Comparison of ENCODE assay signal across 8 cellular contexts in the genomic region with DNA sequence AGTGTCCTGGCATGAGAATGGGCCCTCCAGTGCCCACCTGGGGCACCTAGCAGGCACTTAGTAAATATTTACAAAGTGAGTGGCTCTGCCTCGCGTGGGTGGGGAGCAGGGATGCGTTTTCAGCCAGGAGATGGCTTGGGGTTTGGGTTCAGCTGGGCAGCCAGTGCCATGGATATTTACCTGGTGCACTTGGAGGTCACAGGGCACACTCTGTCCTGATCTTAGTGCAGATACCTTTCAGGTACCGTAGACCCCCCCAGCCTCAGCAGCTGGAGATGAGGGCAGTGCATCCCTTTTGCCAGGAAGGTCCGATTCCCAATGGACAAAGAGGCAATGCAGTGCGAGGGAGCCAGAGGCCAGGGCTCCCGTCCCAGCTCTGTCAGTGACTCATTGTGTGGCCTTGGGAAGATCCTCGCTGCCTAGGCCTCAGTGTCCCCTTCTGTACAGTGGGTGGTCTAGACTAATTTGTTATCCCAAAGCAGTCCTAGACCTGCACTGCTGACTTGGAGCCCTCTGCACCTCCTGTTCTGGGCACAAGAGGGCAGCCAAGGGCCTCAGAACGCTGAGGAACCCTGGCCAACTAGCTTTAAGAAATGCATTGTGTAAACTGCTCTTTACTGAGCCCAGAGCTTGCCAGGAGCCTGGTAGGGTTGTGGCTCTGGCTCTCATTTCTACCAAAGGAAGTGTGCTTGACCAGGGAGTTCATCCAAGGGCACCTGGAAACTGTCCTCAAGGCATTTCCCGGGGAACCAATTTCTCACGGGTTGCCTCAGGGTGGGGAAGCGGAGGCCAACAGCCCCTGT. TPM values are rescaled to one million over a fixed set of nuclear protein-coding genes. Genes with fewer than 3 reads are reported as not detected.
DNase-seq lines count a peak whose midpoint lies in the region; ATAC-seq and TF ChIP-seq lines count a peak whose summit lies in the region.

No MANE protein-coding gene starts in this region.

- no peaks in the 10 kb centered on the region for H3K9me1 ChIP-seq in IMR-90 (ENCODE audit: insufficient read depth, low read length)

- H2BK5ac ChIP-seq in IMR-90 (ENCODE audit: low read depth, low read length, poor library complexity, severe bottlenecking) = no peak overlapping the region

- no peak overlapping the region for H2BK120ac ChIP-seq in IMR-90 (ENCODE audit: low read depth, low read length)

- no peak overlapping the region for H3K4me3 ChIP-seq in IMR-90 (ENCODE audit: insufficient read depth, low read depth, low read length)
- no peak overlapping the region for H3K4me3 ChIP-seq in osteoblast (ENCODE audit: insufficient read depth, low read length)
- no peak overlapping the region for H3K4me3 ChIP-seq in thoracic aorta

- CTCF ChIA-PET in IMR-90 (lab: Yijun Ruan, JAX) (interaction anchor here (0.5 to 3.2 kb wide), 11 partner anchors 10 to 162 kb away, joined by 3 to 86 read pairs (median 5); a partner anchor contains a TSS), RWPE1 (lab: Yijun Ruan, JAX) (interaction anchor here (0.6 to 3.2 kb wide), 13 partner anchors 9 to 850 kb away, joined by 3 to 54 read pairs (median 3); a partner anchor contains a TSS)

- TF ChIP-seq POLR2A in IMR-90 (IDR thresholded peaks at IDR 0.05; ENCODE audit: low read depth, low read length) = peak; percentile 60; the same call in 1 of the 2 replicates

- POLR2A ChIA-PET in IMR-90 (lab: Charles Lee; ENCODE audit: unreplicated experiment) = no interaction called here
- POLR2A ChIA-PET in RWPE1 (lab: Yijun Ruan, JAX; ENCODE audit: low non-redundant PET) = no interaction called here

- peaks cover 2% of the 10 kb centered on the region; the same call in 1 of the 2 replicates for H3K36me3 ChIP-seq in IMR-90 (ENCODE audit: control insufficient read depth, insufficient read depth, low read length)
- no peaks in the 10 kb centered on the region for H3K36me3 ChIP-seq in osteoblast (ENCODE audit: insufficient read depth, low read length)
- H3K36me3 ChIP-seq in thoracic aorta = no peaks in the 10 kb centered on the region

- in situ Hi-C loops in IMR-90 (cut with MboI; ENCODE audit: low sequenced_read_pairs) = loop anchor here (5.0 to 25.0 kb wide), 3 partner anchors 151 to 616 kb away; a partner anchor contains a TSS

- H3K4me1 ChIP-seq in IMR-90 (ENCODE audit: control insufficient read depth, insufficient read depth, low read length) = 0 out of 2 replicates have a peak, but pooled peaks cover 1% of the 10 kb centered on the region
- H3K4me1 ChIP-seq in foreskin keratinocyte = peaks cover 5% of the 10 kb centered on the region
- H3K4me1 ChIP-seq in osteoblast (ENCODE audit: insufficient read depth, low read length) = peaks cover 7% of the 10 kb centered on the region
- peaks cover 5 to 12% of the 10 kb centered on the region in 2 donors for H3K4me1 ChIP-seq in thoracic aorta (ENCODE audit: control insufficient read depth in 1 of 2, low read depth in 2 of 2)

- H4K91ac ChIP-seq in IMR-90 (ENCODE audit: insufficient read depth, low read depth, low read length) = no peak overlapping the region

- H2AK9ac ChIP-seq in IMR-90 (replicated peaks; ENCODE audit: low read depth, low read length, poor library complexity) = peak overlapping the region; percentile 88

- H2BK20ac ChIP-seq in IMR-90 (ENCODE audit: low read depth, low read length) = no peak overlapping the region

- ATAC-seq in GM19395 (IDR thresholded peaks at IDR 0.05; ENCODE audit: unreplicated experiment) (peak; percentile 71), IMR-90 (ENCODE audit: low read depth) (peak; percentile 95), foreskin keratinocyte (peak; percentile 77), thoracic aorta (ENCODE audit: insufficient number of reproducible peaks, low FRiP score, low read depth) (peak; percentile 87)

- H3K79me2 ChIP-seq in osteoblast (ENCODE audit: insufficient read depth, low read length) = no peaks in the 10 kb centered on the region

- no TSS peak for BruUV-seq in IMR-90 (replicated peaks; lab: Mats Ljungman, UMichigan)

- peak overlapping the region; percentile 81 for H2AFZ ChIP-seq in IMR-90 (replicated peaks; ENCODE audit: low read length, poor library complexity)
- H2AFZ ChIP-seq in osteoblast (ENCODE audit: low read length) = no peak overlapping the region

- H3K27ac ChIP-seq in C4-2B (peak overlapping the region; percentile 29), IMR-90 (ENCODE audit: insufficient read depth, low read length) (no peak overlapping the region), RWPE1 (peak overlapping the region; percentile 91), foreskin keratinocyte (peak overlapping the region; percentile 23), osteoblast (ENCODE audit: low read depth, low read length) (no peak overlapping the region), thoracic aorta (no peak overlapping the region)

- no peak overlapping the region for H3K14ac ChIP-seq in IMR-90 (replicated peaks; ENCODE audit: low read depth, low read length)

- 72% methylated on average over 3 of the region's 12 CpGs; no CpG with 5 or more reads in 1 of the 2 experiments for WGBS in IMR-90 (ENCODE audit: extremely low coverage in 2 of 2, insufficient read length in 1 of 2), 2 experiments

- no peak overlapping the region for H3K9ac ChIP-seq in IMR-90 (ENCODE audit: low read depth, low read length)

- H4K5ac ChIP-seq in IMR-90 (ENCODE audit: low read depth, low read length) = no peak overlapping the region

- dilution Hi-C loops in IMR-90 (cut with HindIII; ENCODE audit: low sequenced_read_pairs, unreplicated experiment) = no loop called here

- no peak overlapping the region for H2AK5ac ChIP-seq in IMR-90 (ENCODE audit: low read depth, low read length)

- no peak overlapping the region for H4K8ac ChIP-seq in IMR-90 (ENCODE audit: low read depth in 2 of 2, low read length in 2 of 2)

- intact Hi-C loops in IMR-90 (cut with micrococcal nuclease) = loop anchor here (1.0 kb wide), 2 partner anchors 152 to 404 kb away; no protein-coding TSS in a partner anchor

- H3K27me3 ChIP-seq in IMR-90 (ENCODE audit: control insufficient read depth, insufficient read depth, low read length) (no peaks in the 10 kb centered on the region), foreskin keratinocyte (no peaks in the 10 kb centered on the region), osteoblast (ENCODE audit: insufficient read depth, low read length) (no peaks in the 10 kb centered on the region), thoracic aorta (replicated peaks; ENCODE audit: insufficient read depth) (no peaks in the 10 kb centered on the region)

- no peak overlapping the region for H3K4ac ChIP-seq in IMR-90 (ENCODE audit: low read depth, low read length)

- H3K9me3 ChIP-seq in IMR-90 (ENCODE audit: control insufficient read depth, insufficient read depth, low read length) = no peaks in the 10 kb centered on the region
- H3K9me3 ChIP-seq in osteoblast (ENCODE audit: low read depth, low read length) = no peaks in the 10 kb centered on the region
- H3K9me3 ChIP-seq in thoracic aorta = no peaks in the 10 kb centered on the region

- DNase-seq in IMR-90 (peak; percentile 79), RWPE1 (ENCODE audit: low spot score) (peak; percentile 53), foreskin keratinocyte (peak in 1 of 2 donors; percentile 54), osteoblast (ENCODE audit: insufficient read length, low spot score, missing footprints) (peak; percentile 96), thoracic aorta (ENCODE audit: low spot score) (peak; percentile 41)
- DNase-seq in activated effector memory CD4-positive, alpha-beta T cell treated with Interleukin-2 at 50 U/mL for 16 hours = peak; percentile 57

- H3K79me1 ChIP-seq in IMR-90 (ENCODE audit: low read depth in 1 of 2, low read length in 2 of 2) = no peaks in the 10 kb centered on the region

- no peak overlapping the region for H3K18ac ChIP-seq in IMR-90 (ENCODE audit: low read depth, low read length)

- TF ChIP-seq CTCF in C4-2B (conservative IDR thresholded peaks at IDR 0.05) = peak; percentile 91
- peak; percentile 98 for TF ChIP-seq CTCF in IMR-90 (conservative IDR thresholded peaks at IDR 0.05; ENCODE audit: low read depth, low read length)
- peak; percentile 92 for TF ChIP-seq CTCF in RWPE1 (conservative IDR thresholded peaks at IDR 0.05; ENCODE audit: low read depth)
- TF ChIP-seq CTCF in foreskin keratinocyte (conservative IDR thresholded peaks at IDR 0.05) = peak; percentile 97
- peak; percentile 99 for TF ChIP-seq CTCF in osteoblast (IDR thresholded peaks at IDR 0.05; ENCODE audit: extremely low read depth, low read depth, low read length)
- TF ChIP-seq CTCF in thoracic aorta (IDR thresholded peaks at IDR 0.05) = peak; percentile 93

- no peak overlapping the region for H3K56ac ChIP-seq in IMR-90 (ENCODE audit: extremely low read depth, insufficient read depth, low read length)

- H2BK15ac ChIP-seq in IMR-90 (ENCODE audit: low read depth, low read length) = no peak overlapping the region

- no peak overlapping the region for H3K23ac ChIP-seq in IMR-90 (ENCODE audit: low read depth, low read length)

- no peaks in the 10 kb centered on the region; the same call in 1 of the 2 replicates for H4K20me1 ChIP-seq in IMR-90 (ENCODE audit: insufficient read depth, low read length)
- peaks cover 12% of the 10 kb centered on the region for H4K20me1 ChIP-seq in osteoblast (ENCODE audit: insufficient read depth, low read length)

- H3K4me2 ChIP-seq in IMR-90 (ENCODE audit: low read depth, low read length) (no peak overlapping the region), osteoblast (ENCODE audit: insufficient read depth, low read length) (no peak overlapping the region)

- TF ChIP-seq RAD21 in IMR-90 (IDR thresholded peaks at IDR 0.05; ENCODE audit: low read length) = peak; percentile 100

TF ChIP-seq in IMR-90, 13 proteins besides CTCF, POLR2A, EP300 and RAD21 (continues in another document):
- no peak for TF ChIP-seq MXI1 (IDR thresholded peaks at IDR 0.05; ENCODE audit: borderline replicate concordance, low read depth, low read length)
- peak; percentile 11; the same call in 1 of the 2 replicates for TF ChIP-seq RFX5 (IDR thresholded peaks at IDR 0.05; ENCODE audit: low read depth, low read length)
- TF ChIP-seq MAZ (IDR thresholded peaks at IDR 0.05; ENCODE audit: borderline replicate concordance, low read depth, low read length) = peak; percentile 64
- TF ChIP-seq SMC3 (IDR thresholded peaks at IDR 0.05; ENCODE audit: low read depth, low read length) = peak; percentile 100

RNA-seq across cellular contexts. Expression of a gene that starts 16.0 kb away (rescaled TPM):
- total RNA-seq in IMR-90 (2012; rRNA removed) (6.1 and 9.1 TPM in 2 replicates), foreskin keratinocyte (13.3 and 13.5 TPM in 2 replicates), osteoblast (10.9 and 11.2 TPM in 2 replicates), thoracic aorta (10 to 100 TPM; 15.8 to 17.4 TPM)
- polyA plus RNA-seq in IMR-90 (2012; rRNA removed) (10.8 and 11.4 TPM in 2 replicates), foreskin keratinocyte (13.8 and 14.9 TPM in 2 replicates)
- 7.6 and 13.4 TPM in 2 replicates for polyA plus RNA-seq in IMR-90 (2012; cell fraction: cytosol; rRNA removed)
- polyA plus RNA-seq in IMR-90 (2012; cell fraction: nucleus; rRNA removed; ENCODE audit: low replicate concordance) = 8.5 and 13.0 TPM in 2 replicates

RNA-seq across cellular contexts. Expression of a gene that starts 52.8 kb away (rescaled TPM):
- total RNA-seq in IMR-90 (2012; rRNA removed) (10.8 and 11.8 TPM in 2 replicates), foreskin keratinocyte (4.0 and 5.5 TPM in 2 replicates), osteoblast (46.0 and 54.6 TPM in 2 replicates), thoracic aorta (100 to 1,000 TPM; 233 to 328 TPM)
- polyA plus RNA-seq in IMR-90 (2012; rRNA removed) (60.8 and 66.9 TPM in 2 replicates), foreskin keratinocyte (2.8 and 4.1 TPM in 2 replicates)
- polyA plus RNA-seq in IMR-90 (2012; cell fraction: cytosol; rRNA removed) = 38.9 and 94.5 TPM in 2 replicates
- 27.1 and 60.4 TPM in 2 replicates for polyA plus RNA-seq in IMR-90 (2012; cell fraction: nucleus; rRNA removed; ENCODE audit: low replicate concordance)

Comparison
In these comparisons a context has a peak if more than half of its experiments do, and no peak if none do; other contexts are left out.
1. H3K27ac ChIP-seq: peak in C4-2B (single experiment), RWPE1 (single experiment) and foreskin keratinocyte (single experiment); none in IMR-90 (single experiment), osteoblast (single experiment) and thoracic aorta (0 of 2).
2. Peak in every context shown above with its lines, with median percentiles within 50 percentile points of each other: CTCF ChIP-seq and ATAC-seq.